ENCODE assay signal across 13 cellular contexts in genomic region chr2:129464036-129464435, GRCh38.
"Had no signal": no experiment of that assay in that cellular context is flagged by ENCODE, and none has a peak within 500 bp of the region (broad histone marks: within the 10 kb centered on the region; RNA-seq: fewer than 3 reads in every experiment).

No MANE protein-coding gene starts in this region.

- DNase-seq: activated B cell treated with CpG ODN at 0.5 μM for 24 hours; activated CD4-positive, alpha-beta T cell treated with anti-CD3 and anti-CD28 coated beads, Interleukin-2, amount 10 ng/mL, durations not matched to agents 7 days and 5 days; activated naive CD4-positive, alpha-beta T cell treated with Interleukin-2 at 50 U/mL for 16 hours; brain microvascular endothelial cell; cortex of kidney; effector CD8-positive, alpha-beta T cell; esophagus squamous epithelium; glutamatergic neuron; left ventricle myocardium inferior; natural killer cell; right lobe of liver; spleen had no signal

- FAIRE-seq: endothelial cell of umbilical vein had no signal

- ATAC-seq: natural killer cell, right lobe of liver had no signal
